16 cellular contexts compared by ENCODE assay signal in genomic region chr13:26401578-26402021, GRCh38.
A peak's percentile ranks its signal among the peaks of the same experiment; 100 is the strongest.
DNase-seq lines count a peak whose midpoint lies in the region; ATAC-seq, FAIRE-seq and TF ChIP-seq lines count a peak whose summit lies in the region.
"Had no signal": no experiment of that assay in that cellular context is flagged by ENCODE, and none has a peak within 500 bp of the region (broad histone marks: within the 10 kb centered on the region; RNA-seq: fewer than 3 reads in every experiment).

No MANE protein-coding gene starts in this region.

- no peaks in the 10 kb centered on the region for H4K20me1 ChIP-seq in GM23248 (ENCODE audit: insufficient read depth)

- no peaks in the 10 kb centered on the region for H3K9me2 ChIP-seq in GM23248 (ENCODE audit: insufficient read depth)

- H2AFZ ChIP-seq in GM23248 = no peak overlapping the region

- peaks cover 19% of the 10 kb centered on the region for H3K4me1 ChIP-seq in body of pancreas
- no peaks in the 10 kb centered on the region for H3K4me1 ChIP-seq in mucosa of descending colon (ENCODE audit: low read depth)
- H3K4me1 ChIP-seq in small intestine (ENCODE audit: control insufficient read depth in 2 of 2, insufficient read depth in 1 of 2, low read depth in 1 of 2, low read length in 1 of 2) = no peaks in the 10 kb centered on the region
- H3K4me1 ChIP-seq in GM23248 (ENCODE audit: insufficient read depth) = no peaks in the 10 kb centered on the region
- H3K4me1 ChIP-seq: HAP-1 had no signal

- H3K4me3 ChIP-seq in LNCaP clone FGC (ENCODE audit: low read depth, low read length) (no peak overlapping the region), body of pancreas (no peak overlapping the region), mucosa of descending colon (no peak overlapping the region), small intestine (ENCODE audit: low read depth in 1 of 2, low read length in 2 of 2) (no peak overlapping the region), GM23248 (no peak overlapping the region)
- H3K4me3 ChIP-seq: HAP-1 had no signal

- intact Hi-C loops in body of pancreas (cut with DNase I) (no loop called here), mucosa of descending colon (cut with DNase I, micrococcal nuclease) (no loop called here)

- H3K27me3 ChIP-seq in body of pancreas (no peaks in the 10 kb centered on the region), small intestine (ENCODE audit: control insufficient read depth in 2 of 2, insufficient read depth in 2 of 2, low read length in 2 of 2) (no peaks in the 10 kb centered on the region), GM23248 (replicated peaks; ENCODE audit: insufficient read depth) (no peaks in the 10 kb centered on the region)

- peak; percentile 10 for FAIRE-seq in small intestine (lab: Jason Lieb, UNC)
- FAIRE-seq: A204.1, GM12892, H1 had no signal

- no peaks in the 10 kb centered on the region for H3K79me2 ChIP-seq in GM23248 (ENCODE audit: insufficient read depth)

- TF ChIP-seq CTCF in LNCaP clone FGC (IDR thresholded peaks at IDR 0.05; ENCODE audit: control insufficient read depth, extremely low read depth, insufficient read depth) (no peak), body of pancreas (IDR thresholded peaks at IDR 0.05) (no peak), mucosa of descending colon (IDR thresholded peaks at IDR 0.05) (no peak)

- no peak overlapping the region for H3K4me2 ChIP-seq in GM23248 (ENCODE audit: unreplicated experiment)

- no peaks in the 10 kb centered on the region for H3F3A ChIP-seq in GM23248 (ENCODE audit: insufficient read depth)

- WGBS in body of pancreas, 2 donors = 17 to 18% methylated on average over 3 of the region's 3 CpGs
- WGBS in small intestine, 3 donors = 12 to 62% (median 34%) methylated on average over 3 of the region's 3 CpGs
- 84 to 89% methylated on average over 3 of the region's 3 CpGs for WGBS in GM23248 (ENCODE audit: low coverage in 1 of 2, low lambda C conversion rate in 2 of 2, missing lambda C conversion rate in 2 of 2), 2 experiments

- H3K27ac ChIP-seq in body of pancreas (peak overlapping the region in 3 of 4 donors; percentile 38 to 52 (median 43)), small intestine (ENCODE audit: low read depth in 1 of 2, low read length in 1 of 2) (peak overlapping the region in 1 of 2 donors; percentile 41), GM23248 (no peak overlapping the region)
- H3K27ac ChIP-seq: HL-60 had no signal

- no peak overlapping the region for H3K9ac ChIP-seq in GM23248

- ATAC-seq in body of pancreas (peak; percentile 78), mucosa of descending colon (peak; percentile 42), HG02885 (IDR thresholded peaks at IDR 0.05; ENCODE audit: poor library complexity, unreplicated experiment) (no peak)
- ATAC-seq: CD8-positive, alpha-beta T cell had no signal

- DNase-seq in LNCaP clone FGC (ENCODE audit: low read depth) = peak; percentile 95
- no peak for DNase-seq in body of pancreas
- DNase-seq in mucosa of descending colon = no peak
- peak; percentile 73 for DNase-seq in small intestine
- no peak for DNase-seq in GM23248
- DNase-seq in GM19240 (ENCODE audit: insufficient read length, low spot score) = no peak
- DNase-seq: CD8-positive, alpha-beta T cell; COR-L47; DND-41; GDM1 had no signal

- no peaks in the 10 kb centered on the region for H3K9me3 ChIP-seq in body of pancreas
- H3K9me3 ChIP-seq in mucosa of descending colon = no peaks in the 10 kb centered on the region
- H3K9me3 ChIP-seq in small intestine (ENCODE audit: control insufficient read depth, low read depth) = no peaks in the 10 kb centered on the region
- H3K9me3 ChIP-seq in GM23248 (ENCODE audit: low read depth) = no peaks in the 10 kb centered on the region
- H3K9me3 ChIP-seq: HAP-1 had no signal

- no peak for TF ChIP-seq POLR2A in body of pancreas (IDR thresholded peaks at IDR 0.05)

- H3K36me3 ChIP-seq in body of pancreas (replicated peaks in 1 of 2; ENCODE audit: insufficient read depth in 1 of 2, low read depth in 2 of 2) (peaks cover 0 to 2% of the 10 kb centered on the region in 2 donors), mucosa of descending colon (ENCODE audit: low read depth) (no peaks in the 10 kb centered on the region), small intestine (ENCODE audit: control insufficient read depth in 2 of 2, insufficient read depth in 2 of 2, low read length in 2 of 2) (peaks cover 1 to 2% of the 10 kb centered on the region in 2 donors), GM23248 (ENCODE audit: low read depth) (peaks cover 11% of the 10 kb centered on the region)

- in situ Hi-C loops in GM23248 (cut with MboI) = no loop called here

Comparison
In these comparisons a context has a peak if more than half of its experiments do, and no peak if none do; other contexts are left out.
1. DNase-seq: peak in LNCaP clone FGC (single experiment) and small intestine (single experiment); none in body of pancreas (0 of 4), mucosa of descending colon (0 of 3), GM23248 (single experiment) and GM19240 (single experiment).